Comparison of ENCODE assay signal across 11 cellular contexts in genomic region chr11:1889941-1890855, GRCh38. TPM values are rescaled to one million over a fixed set of nuclear protein-coding genes. Genes with fewer than 3 reads are reported as not detected.
DNase-seq lines count a peak whose midpoint lies in the region; ATAC-seq and TF ChIP-seq lines count a peak whose summit lies in the region.
"Had no signal": no experiment of that assay in that cellular context is flagged by ENCODE, and none has a peak within 500 bp of the region (broad histone marks: within the 10 kb centered on the region; RNA-seq: fewer than 3 reads in every experiment).

No MANE protein-coding gene starts in this region.

- no peak overlapping the region for H3K18ac ChIP-seq in H9 (ENCODE audit: insufficient read length, low read depth, low read length)

- no peaks in the 10 kb centered on the region for H3K23me2 ChIP-seq in H9 (ENCODE audit: insufficient read length, low read depth, low read length, poor library complexity, severe bottlenecking)

- H3K27me3 Mint-ChIP-seq in activated T-helper 2 cell treated with anti-CD3 and anti-CD28 coated beads, Interferon-gamma antibody, Interleukin-2, Interleukin-4, amounts not matched to agents 10 μg/mL and 5 μg/mL and 100 μg/mL, durations not matched to agents 14 hours and 24 hours and 36 hours (ENCODE audit: low read depth), result no peaks in the 10 kb centered on the region
- H3K27me3 Mint-ChIP-seq in natural killer cell (ENCODE audit: low read depth in 2 of 2) (no peaks in the 10 kb centered on the region), H9 (ENCODE audit: low read depth) (peaks cover 19% of the 10 kb centered on the region)

- no peak overlapping the region for H4K5ac ChIP-seq in H9 (ENCODE audit: insufficient read length, low read depth, low read length)

- peak overlapping the region; percentile 3 to 59; a peak in 3 of 4 replicates for H3K4me3 ChIP-seq in DND-41 (ENCODE audit: low read depth in 1 of 2, low read length in 2 of 2)

- no peaks in the 10 kb centered on the region; the same call in 1 of the 2 replicates for H3K36me3 ChIP-seq in DND-41 (ENCODE audit: insufficient read depth, low read length)

- no peak overlapping the region for H2BK20ac ChIP-seq in H9 (ENCODE audit: low read depth, low read length, poor library complexity, severe bottlenecking)

- no peak overlapping the region for H3K56ac ChIP-seq in H9 (ENCODE audit: insufficient read length, low read depth, low read length)

- peaks cover 37% of the 10 kb centered on the region for H3K36me3 Mint-ChIP-seq in activated T-helper 2 cell treated with anti-CD3 and anti-CD28 coated beads, Interferon-gamma antibody, Interleukin-2, Interleukin-4, amounts not matched to agents 10 μg/mL and 5 μg/mL and 100 μg/mL, durations not matched to agents 14 hours and 24 hours and 36 hours (ENCODE audit: low read depth)
- H3K36me3 Mint-ChIP-seq in natural killer cell, result no peaks in the 10 kb centered on the region
- no peaks in the 10 kb centered on the region for H3K36me3 Mint-ChIP-seq in H9 (ENCODE audit: insufficient read depth in 1 of 3, low read depth in 3 of 3)

- no peak overlapping the region for H3K23ac ChIP-seq in H9 (ENCODE audit: insufficient read length, low read depth, low read length)

- H3K4me1 Mint-ChIP-seq in activated T-helper 2 cell treated with anti-CD3 and anti-CD28 coated beads, Interferon-gamma antibody, Interleukin-2, Interleukin-4, amounts not matched to agents 10 μg/mL and 5 μg/mL and 100 μg/mL, durations not matched to agents 14 hours and 24 hours and 36 hours (ENCODE audit: low read depth), result peaks cover 17% of the 10 kb centered on the region
- H3K4me1 Mint-ChIP-seq in natural killer cell (peaks cover 20 to 69% of the 10 kb centered on the region in 2 donors), H9 (no peaks in the 10 kb centered on the region)

- H2BK5ac ChIP-seq in H9 (ENCODE audit: insufficient read length, low read length), result no peak overlapping the region

- intact Hi-C loops in activated T-helper 2 cell treated with anti-CD3 and anti-CD28 coated beads, Interferon-gamma antibody, Interleukin-2, Interleukin-4, amounts not matched to agents 10 μg/mL and 5 μg/mL and 100 μg/mL, durations not matched to agents 14 hours and 24 hours and 36 hours (cut with micrococcal nuclease), result loop anchor here (1.0 to 10.0 kb wide), 2 partner anchors 37 to 55 kb away; partner anchors contain the start of genes LSP1, SYT8 and TNNI2
- intact Hi-C loops in natural killer cell (cut with micrococcal nuclease), result loop anchor here (2.0 kb wide), 1 partner anchor 37 kb away; the partner anchor contains the start of gene LSP1

- H3K27ac Mint-ChIP-seq in activated T-helper 2 cell treated with anti-CD3 and anti-CD28 coated beads, Interferon-gamma antibody, Interleukin-2, Interleukin-4, amounts not matched to agents 10 μg/mL and 5 μg/mL and 100 μg/mL, durations not matched to agents 14 hours and 24 hours and 36 hours, result peak overlapping the region; percentile 35
- peak overlapping the region in 1 of 2 donors; percentile 82 for H3K27ac Mint-ChIP-seq in natural killer cell
- no peak overlapping the region for H3K27ac Mint-ChIP-seq in H9

- H3K4ac ChIP-seq in H9 (ENCODE audit: low read depth, low read length), result no peak overlapping the region

- WGBS in H9 (ENCODE audit: extremely low coverage, insufficient read length, low lambda C conversion rate), result no CpG with 5 or more reads among the region's 33 CpGs

- H2AFZ ChIP-seq in DND-41 (ENCODE audit: low read depth, low read length) (no peak overlapping the region), H9 (ENCODE audit: low read length) (no peak overlapping the region)

- peak overlapping the region; percentile 60 for H3K4me3 Mint-ChIP-seq in activated T-helper 2 cell treated with anti-CD3 and anti-CD28 coated beads, Interferon-gamma antibody, Interleukin-2, Interleukin-4, amounts not matched to agents 10 μg/mL and 5 μg/mL and 100 μg/mL, durations not matched to agents 14 hours and 24 hours and 36 hours (ENCODE audit: low read depth)
- H3K4me3 Mint-ChIP-seq in natural killer cell (peak overlapping the region; percentile 79), H9 (no peak overlapping the region)
- H3K4me3 Mint-ChIP-seq: nephron progenitor cell had no signal

- H3K9ac ChIP-seq in DND-41 (ENCODE audit: low read depth, low read length) (peak overlapping the region; percentile 69), H9 (ENCODE audit: extremely low read depth, insufficient read length, low read length) (no peak overlapping the region)

- ATAC-seq in DND-41 (ENCODE audit: insufficient read depth, low read depth) (no peak), natural killer cell (peak in 1 of 3 donors; percentile 4), GM18517 (IDR thresholded peaks at IDR 0.05; ENCODE audit: unreplicated experiment) (no peak)

- no peak overlapping the region for H2BK15ac ChIP-seq in H9 (ENCODE audit: low read depth, low read length)

- peak overlapping the region; percentile 83 for H3K4me2 ChIP-seq in DND-41 (ENCODE audit: insufficient read depth, low read length)
- no peak overlapping the region for H3K4me2 ChIP-seq in H9 (ENCODE audit: insufficient read depth, insufficient read length, low read length)

- no peaks in the 10 kb centered on the region for H3K27me3 ChIP-seq in DND-41 (ENCODE audit: insufficient read depth, low read length, poor library complexity)
- H3K27me3 ChIP-seq in H9 (ENCODE audit: insufficient read depth, low read length), result no peaks in the 10 kb centered on the region

- H4K91ac ChIP-seq in H9 (ENCODE audit: insufficient read length, low read depth, low read length), result no peak overlapping the region

- peaks cover 41% of the 10 kb centered on the region for H3K4me1 ChIP-seq in DND-41 (ENCODE audit: insufficient read depth, low read length)
- no peaks in the 10 kb centered on the region for H3K4me1 ChIP-seq in H9 (ENCODE audit: insufficient read depth, low read length)

- TF ChIP-seq CTCF in DND-41 (IDR thresholded peaks at IDR 0.05; ENCODE audit: borderline replicate concordance, extremely low read depth, low read length, poor library complexity, severe bottlenecking) (no peak), natural killer cell (IDR thresholded peaks at IDR 0.05) (no peak), H9 (conservative IDR thresholded peaks at IDR 0.05) (no peak)

- no peaks in the 10 kb centered on the region for H3K9me3 ChIP-seq in DND-41 (ENCODE audit: insufficient read depth, low read length, severe bottlenecking)
- no peaks in the 10 kb centered on the region for H3K9me3 ChIP-seq in H9 (ENCODE audit: control insufficient read depth, low read depth, low read length)

- no peaks in the 10 kb centered on the region for H4K20me1 ChIP-seq in DND-41 (ENCODE audit: insufficient read depth, low read length)
- no peaks in the 10 kb centered on the region for H4K20me1 ChIP-seq in H9 (ENCODE audit: control insufficient read depth, insufficient read depth, insufficient read length)

- no peaks in the 10 kb centered on the region for H3K79me1 ChIP-seq in H9 (ENCODE audit: insufficient read depth, low read depth, low read length, poor library complexity, severe bottlenecking)

- H3T11ph ChIP-seq in H9 (ENCODE audit: low read length), result no peak overlapping the region

- no peak overlapping the region; the same call in 1 of the 2 replicates for H3K14ac ChIP-seq in H9 (ENCODE audit: insufficient read depth, low read length)

- no peak overlapping the region for H2AK5ac ChIP-seq in H9 (ENCODE audit: insufficient read length, low read length)

- no peak overlapping the region for H2BK120ac ChIP-seq in H9 (ENCODE audit: low read depth, low read length, poor library complexity, severe bottlenecking)

- H3K9me3 Mint-ChIP-seq in activated T-helper 2 cell treated with anti-CD3 and anti-CD28 coated beads, Interferon-gamma antibody, Interleukin-2, Interleukin-4, amounts not matched to agents 10 μg/mL and 5 μg/mL and 100 μg/mL, durations not matched to agents 14 hours and 24 hours and 36 hours, result no peaks in the 10 kb centered on the region
- H3K9me3 Mint-ChIP-seq in natural killer cell (peaks cover 0 to 8% of the 10 kb centered on the region in 2 donors), H9 (no peaks in the 10 kb centered on the region; a peak in 1 of 5 replicates)
- H3K9me3 Mint-ChIP-seq: nephron progenitor cell had no signal

- H3K27ac ChIP-seq in DND-41 (ENCODE audit: low read length) (peak overlapping the region; percentile 90), H9 (ENCODE audit: insufficient read length, low read depth, low read length) (no peak overlapping the region)

- H3K79me2 ChIP-seq in DND-41 (ENCODE audit: insufficient read depth, low read length) (peaks cover 7% of the 10 kb centered on the region; the same call in 1 of the 2 replicates), H9 (ENCODE audit: insufficient read depth, low read length) (no peaks in the 10 kb centered on the region)

- H4K8ac ChIP-seq in H9 (replicated peaks; ENCODE audit: insufficient read length, low read depth, low read length), result no peak overlapping the region

- peak; percentile 18 for DNase-seq in AG08396 (ENCODE audit: low spot score)
- no peak for DNase-seq in DND-41
- DNase-seq in activated T-helper 2 cell treated with anti-CD3 and anti-CD28 coated beads, Interferon-gamma antibody, Interleukin-2, Interleukin-4, amounts not matched to agents 10 μg/mL and 5 μg/mL and 100 μg/mL, durations not matched to agents 14 hours and 24 hours and 36 hours (ENCODE audit: low spot score), result no peak
- DNase-seq in natural killer cell, result peak; percentile 32
- no peak for DNase-seq in H9
- no peak for DNase-seq in stimulated activated naive CD4-positive, alpha-beta T cell treated with Interleukin-2 at 50 U/mL for 16 hours (lab: John Stamatoyannopoulos, UW)
- DNase-seq in retina, result no peak
- DNase-seq: caudate nucleus, NCI-H187, nephron progenitor cell had no signal

- no peak overlapping the region for H2BK12ac ChIP-seq in H9 (ENCODE audit: insufficient read length, low read depth, low read length)

RNA-seq across cellular contexts. Expression of gene PRR33, which starts 1.5 kb away (rescaled TPM):
- total RNA-seq in activated T-helper 2 cell treated with anti-CD3 and anti-CD28 coated beads, Interferon-gamma antibody, Interleukin-2, Interleukin-4, amounts not matched to agents 10 μg/mL and 5 μg/mL and 100 μg/mL, durations not matched to agents 14 hours and 24 hours and 36 hours, result 0.05 TPM in 1 of 2 replicates, not detected in the other
- total RNA-seq in natural killer cell (under 1 TPM in 2 of 3 donors, not detected in 1; 0.14 to 0.32 TPM), H9 (2021) (not detected in 2 replicates)

RNA-seq across cellular contexts. Expression of gene TNNT3, which starts 29.3 kb away (rescaled TPM):
- 2.0 and 2.9 TPM in 2 replicates for total RNA-seq in activated T-helper 2 cell treated with anti-CD3 and anti-CD28 coated beads, Interferon-gamma antibody, Interleukin-2, Interleukin-4, amounts not matched to agents 10 μg/mL and 5 μg/mL and 100 μg/mL, durations not matched to agents 14 hours and 24 hours and 36 hours
- 10 to 100 TPM; 15.8 to 27.9 (median 26.2) TPM for total RNA-seq in natural killer cell
- not detected in 2 replicates for total RNA-seq in H9 (2021)

RNA-seq across cellular contexts. Expression of gene LSP1, which starts 37.3 kb away (rescaled TPM):
- 442 and 449 TPM in 2 replicates for total RNA-seq in activated T-helper 2 cell treated with anti-CD3 and anti-CD28 coated beads, Interferon-gamma antibody, Interleukin-2, Interleukin-4, amounts not matched to agents 10 μg/mL and 5 μg/mL and 100 μg/mL, durations not matched to agents 14 hours and 24 hours and 36 hours
- total RNA-seq in natural killer cell (100 to 1,000 TPM; 487 to 595 (median 536) TPM), H9 (2021) (not detected in 2 replicates)

RNA-seq across cellular contexts. Expression of gene TNNI2, which starts 51.4 kb away (rescaled TPM):
- 0.27 TPM in 1 of 2 replicates, not detected in the other for total RNA-seq in activated T-helper 2 cell treated with anti-CD3 and anti-CD28 coated beads, Interferon-gamma antibody, Interleukin-2, Interleukin-4, amounts not matched to agents 10 μg/mL and 5 μg/mL and 100 μg/mL, durations not matched to agents 14 hours and 24 hours and 36 hours
- total RNA-seq in natural killer cell (1 to 10 TPM; 1.2 to 5.4 (median 3.6) TPM), H9 (2021) (not detected in 2 replicates)

RNA-seq across cellular contexts. Expression of gene SYT8, which starts 55.4 kb away (rescaled TPM):
- total RNA-seq in activated T-helper 2 cell treated with anti-CD3 and anti-CD28 coated beads, Interferon-gamma antibody, Interleukin-2, Interleukin-4, amounts not matched to agents 10 μg/mL and 5 μg/mL and 100 μg/mL, durations not matched to agents 14 hours and 24 hours and 36 hours, result not detected in 2 replicates
- total RNA-seq in natural killer cell (not detected), H9 (2021) (not detected in 2 replicates)

Comparison
In these comparisons a context has a peak if more than half of its experiments do, and no peak if none do; other contexts are left out.
1. DNase-seq: peak in AG08396 (single experiment) and natural killer cell (single experiment); none in DND-41 (single experiment), activated T-helper 2 cell treated with anti-CD3 and anti-CD28 coated beads, Interferon-gamma antibody, Interleukin-2, Interleukin-4, amounts not matched to agents 10 μg/mL and 5 μg/mL and 100 μg/mL, durations not matched to agents 14 hours and 24 hours and 36 hours (single experiment), H9 (single experiment), stimulated activated naive CD4-positive, alpha-beta T cell treated with Interleukin-2 at 50 U/mL for 16 hours (single experiment) and retina (single experiment).
2. H3K4me3 Mint-ChIP-seq: peak in activated T-helper 2 cell treated with anti-CD3 and anti-CD28 coated beads, Interferon-gamma antibody, Interleukin-2, Interleukin-4, amounts not matched to agents 10 μg/mL and 5 μg/mL and 100 μg/mL, durations not matched to agents 14 hours and 24 hours and 36 hours (single experiment) and natural killer cell (single experiment); none in H9 (0 of 2).
3. RNA of gene LSP1, which starts 37.3 kb away (total RNA-seq): 487 to 595 TPM in natural killer cell and 442 to 449 TPM in activated T-helper 2 cell treated with anti-CD3 and anti-CD28 coated beads, Interferon-gamma antibody, Interleukin-2, Interleukin-4, amounts not matched to agents 10 μg/mL and 5 μg/mL and 100 μg/mL, durations not matched to agents 14 hours and 24 hours and 36 hours; not detected in H9; every median in the first group is over 100 times any median in the second.